ENCODE assay signal across 20 cellular contexts in the genomic region with DNA sequence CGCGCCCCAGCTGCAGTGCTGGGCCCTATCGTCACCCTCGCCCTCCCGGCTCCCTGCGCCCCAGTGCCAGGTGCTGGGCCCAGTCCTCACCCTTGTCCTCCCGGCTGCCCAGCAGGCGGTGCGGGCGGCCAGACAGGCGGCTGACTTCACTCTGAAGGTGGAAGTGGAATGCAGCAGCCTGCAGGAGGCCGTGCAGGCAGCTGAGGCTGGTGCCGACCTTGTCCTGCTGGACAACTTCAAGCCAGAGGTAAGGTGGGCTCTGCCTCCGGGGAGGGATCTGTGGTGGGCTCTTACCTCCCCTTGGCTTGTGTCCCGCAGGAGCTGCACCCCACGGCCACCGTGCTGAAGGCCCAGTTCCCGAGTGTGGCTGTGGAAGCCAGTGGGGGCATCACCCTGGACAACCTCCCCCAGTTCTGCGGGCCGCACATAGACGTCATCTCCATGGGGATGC. TPM values are rescaled to one million over a fixed set of nuclear protein-coding genes. Genes with fewer than 3 reads are reported as not detected.
A peak's percentile ranks its signal among the peaks of the same experiment; 100 is the strongest.
DNase-seq lines count a peak whose midpoint lies in the region; ATAC-seq, FAIRE-seq and TF ChIP-seq lines count a peak whose summit lies in the region.
"Had no signal": no experiment of that assay in that cellular context is flagged by ENCODE, and none has a peak within 500 bp of the region (broad histone marks: within the 10 kb centered on the region; RNA-seq: fewer than 3 reads in every experiment).

No MANE protein-coding gene starts in this region.

- TF ChIP-seq POLR2A in K562 (conservative IDR thresholded peaks at IDR 0.05), result no peak

- H3K36me3 ChIP-seq in cardiac muscle cell (no peaks in the 10 kb centered on the region), right atrium auricular region (no peaks in the 10 kb centered on the region), K562 (ENCODE audit: control insufficient read depth, insufficient read depth, low read length) (peaks cover 28% of the 10 kb centered on the region; the same call in 2 of the 3 replicates), kidney (ENCODE audit: control insufficient read depth in 1 of 2, insufficient read depth in 2 of 2, low read length in 2 of 2) (no peaks in the 10 kb centered on the region)

- H3K9ac ChIP-seq in K562 (ENCODE audit: insufficient read depth in 1 of 2, low read depth in 2 of 2, low read length in 2 of 2) (no peak overlapping the region), kidney (ENCODE audit: low read length in 2 of 2) (no peak overlapping the region)
- H3K9ac ChIP-seq: BLaER1 treated with 17β-estradiol and CSF1 and Interleukin-3, amounts not matched to agents 10 nM and 100 nM had no signal

- no peaks in the 10 kb centered on the region for H3K9me3 ChIP-seq in cardiac muscle cell (ENCODE audit: low read depth)
- no peaks in the 10 kb centered on the region for H3K9me3 ChIP-seq in right atrium auricular region
- 0 out of 2 replicates have a peak, but pooled peaks cover 1% of the 10 kb centered on the region for H3K9me3 ChIP-seq in K562 (replicated peaks; ENCODE audit: control insufficient read depth, insufficient read depth, low read depth, low read length)
- no peaks in the 10 kb centered on the region for H3K9me3 ChIP-seq in kidney (ENCODE audit: control insufficient read depth in 1 of 2, low read length in 2 of 2)

- H3K4me1 Mint-ChIP-seq in activated CD4-positive, alpha-beta memory T cell treated with anti-CD3 and anti-CD28 coated beads, Interleukin-2, amount 10 ng/mL, durations not matched to agents 7 days and 5 days, result peaks cover 23% of the 10 kb centered on the region

- peaks cover under 1% of the 10 kb centered on the region for H3K9me1 ChIP-seq in K562 (ENCODE audit: control insufficient read depth, insufficient read depth, low read length)

- H3K27me3 ChIP-seq in cardiac muscle cell, result no peaks in the 10 kb centered on the region
- H3K27me3 ChIP-seq in right atrium auricular region, result no peaks in the 10 kb centered on the region
- no peaks in the 10 kb centered on the region for H3K27me3 ChIP-seq in K562 (ENCODE audit: control insufficient read depth in 2 of 2, insufficient read depth in 2 of 2, low read length in 2 of 2)
- H3K27me3 ChIP-seq: BLaER1 treated with 17β-estradiol and CSF1 and Interleukin-3, amounts not matched to agents 10 nM and 100 nM had no signal

- no peak overlapping the region for H3K4me3 Mint-ChIP-seq in activated CD4-positive, alpha-beta memory T cell treated with anti-CD3 and anti-CD28 coated beads, Interleukin-2, amount 10 ng/mL, durations not matched to agents 7 days and 5 days
- H3K4me3 Mint-ChIP-seq: CD4-positive, alpha-beta T cell; GM23338; H9 had no signal

- no peak for TF ChIP-seq EP300 in K562 (IDR thresholded peaks at IDR 0.05; ENCODE audit: low read length)

- POLR2A ChIA-PET in K562 (lab: Yijun Ruan, JAX), result no interaction called here
- POLR2A ChIA-PET in activated CD4-positive, alpha-beta memory T cell treated with anti-CD3 and anti-CD28 coated beads, Interleukin-2, amount 10 ng/mL, durations not matched to agents 7 days and 5 days (lab: Charles Lee), result no interaction called here

- H3K36me3 Mint-ChIP-seq in activated CD4-positive, alpha-beta memory T cell treated with anti-CD3 and anti-CD28 coated beads, Interleukin-2, amount 10 ng/mL, durations not matched to agents 7 days and 5 days (ENCODE audit: low read depth), result no peaks in the 10 kb centered on the region

- intact Hi-C loops in K562 (cut with micrococcal nuclease) (loop anchor here (5.0 kb wide), 1 partner anchor 35 kb away; a partner anchor contains a TSS), kidney (cut with DNase I) (no loop called here), posterior vena cava (cut with DNase I) (loop anchor here (5.0 kb wide), 2 partner anchors 320 to 325 kb away; a partner anchor contains a TSS)

- H4K20me1 ChIP-seq in K562 (replicated peaks; ENCODE audit: control insufficient read depth, insufficient read depth, low read length), result 0 out of 2 replicates have a peak, but pooled peaks cover under 1% of the 10 kb centered on the region
- H4K20me1 ChIP-seq: BLaER1 treated with 17β-estradiol and CSF1 and Interleukin-3, amounts not matched to agents 10 nM and 100 nM had no signal

- 93% methylated on average over 16 of the region's 21 CpGs for WGBS in K562 (ENCODE audit: insufficient coverage, low coverage, missing lambda C conversion rate)

- H3K27ac Mint-ChIP-seq in activated CD4-positive, alpha-beta memory T cell treated with anti-CD3 and anti-CD28 coated beads, Interleukin-2, amount 10 ng/mL, durations not matched to agents 7 days and 5 days, result no peak overlapping the region
- H3K27ac Mint-ChIP-seq: CD4-positive, alpha-beta T cell; GM23338; H9 had no signal

- no peak for FAIRE-seq in K562 (lab: Jason Lieb, UNC)
- no peak for FAIRE-seq in kidney (lab: Jason Lieb, UNC)
- FAIRE-seq: GM12878, GM18507 had no signal

- no TSS peak for BruUV-seq in K562 (replicated peaks; lab: Mats Ljungman, UMichigan)

- H2AFZ ChIP-seq in K562 (ENCODE audit: low read depth, low read length), result no peak overlapping the region
- H2AFZ ChIP-seq: GM23338 had no signal

- H3K27ac ChIP-seq in cardiac muscle cell (peak overlapping the region; percentile 34), right atrium auricular region (no peak overlapping the region), K562 (ENCODE audit: extremely low read depth, low read depth, low read length) (no peak overlapping the region), kidney (ENCODE audit: low read depth in 2 of 2, low read length in 2 of 2) (no peak overlapping the region)
- H3K27ac ChIP-seq: 22Rv1; BLaER1 treated with 17β-estradiol and CSF1 and Interleukin-3, amounts not matched to agents 10 nM and 100 nM had no signal

- DNase-seq in cardiac muscle cell (ENCODE audit: low read depth in 1 of 2, low spot score in 1 of 2), result no peak
- no peak for DNase-seq in right atrium auricular region (ENCODE audit: low spot score)
- DNase-seq in K562 (ENCODE audit: extremely low read depth in 1 of 4, low spot score in 3 of 4), result no peak
- peak; percentile 60 for DNase-seq in kidney
- peak; percentile 73 for DNase-seq in posterior vena cava (ENCODE audit: low spot score)
- no peak for DNase-seq in activated CD4-positive, alpha-beta memory T cell treated with anti-CD3 and anti-CD28 coated beads, Interleukin-2, amount 10 ng/mL, durations not matched to agents 7 days and 5 days
- DNase-seq: Calu3; CD4-positive, alpha-beta T cell; DMS 273 treated with DMSO at 0.1 percent for 48 hours; DMS79; H9 had no signal

- H3K4me3 ChIP-seq in cardiac muscle cell, result no peak overlapping the region
- H3K4me3 ChIP-seq in right atrium auricular region, result no peak overlapping the region
- H3K4me3 ChIP-seq in K562, result no peak overlapping the region
- no peak overlapping the region for H3K4me3 ChIP-seq in kidney (ENCODE audit: low read length in 2 of 2)
- H3K4me3 ChIP-seq: BLaER1 treated with 17β-estradiol and CSF1 and Interleukin-3, amounts not matched to agents 10 nM and 100 nM; GM12878; GM23338 had no signal

- H3K9me3 Mint-ChIP-seq in activated CD4-positive, alpha-beta memory T cell treated with anti-CD3 and anti-CD28 coated beads, Interleukin-2, amount 10 ng/mL, durations not matched to agents 7 days and 5 days, result no peaks in the 10 kb centered on the region
- H3K9me3 Mint-ChIP-seq: CD4-positive, alpha-beta T cell had no signal

- no peak for TF ChIP-seq RAD21 in K562 (CRISPR knock-in tag; conservative IDR thresholded peaks at IDR 0.05 in 1 of 2, IDR thresholded peaks at IDR 0.05 in 1 of 2)

- H3K4me2 ChIP-seq in K562 (ENCODE audit: insufficient read depth, low read length), result no peak overlapping the region
- H3K4me2 ChIP-seq: GM23338 had no signal

- CTCF ChIA-PET in K562 (lab: Yijun Ruan, JAX; ENCODE audit: low intra/inter-chr PET ratio), result no interaction called here
- CTCF ChIA-PET in activated CD4-positive, alpha-beta memory T cell treated with anti-CD3 and anti-CD28 coated beads, Interleukin-2, amount 10 ng/mL, durations not matched to agents 7 days and 5 days (lab: Charles Lee), result interaction anchor here (0.6 kb wide), 1 partner anchor 93 kb away, joined by 3 read pairs; a partner anchor contains a TSS

- ATAC-seq in K562 (no peak), GM18519 (IDR thresholded peaks at IDR 0.05; ENCODE audit: low FRiP score, unreplicated experiment) (no peak), HG02763 (IDR thresholded peaks at IDR 0.05; ENCODE audit: unreplicated experiment) (no peak)
- ATAC-seq: GM12878, GM23338 had no signal

- H3K27me3 Mint-ChIP-seq in activated CD4-positive, alpha-beta memory T cell treated with anti-CD3 and anti-CD28 coated beads, Interleukin-2, amount 10 ng/mL, durations not matched to agents 7 days and 5 days, result no peaks in the 10 kb centered on the region
- H3K27me3 Mint-ChIP-seq: CD4-positive, alpha-beta T cell had no signal

- in situ Hi-C loops in K562 (cut with MboI), result loop anchor here (10.0 kb wide), 1 partner anchor 328 kb away; a partner anchor contains a TSS

- H3K4me1 ChIP-seq in cardiac muscle cell (ENCODE audit: low read depth) (no peaks in the 10 kb centered on the region), right atrium auricular region (peaks cover 0 to 3% of the 10 kb centered on the region in 2 donors), K562 (replicated peaks in 1 of 2; ENCODE audit: control insufficient read depth in 2 of 2, insufficient read depth in 2 of 2, low read length in 2 of 2) (peaks cover 17 to 37% of the 10 kb centered on the region in 2 experiments), kidney (ENCODE audit: control insufficient read depth in 1 of 2, insufficient read depth in 1 of 2, low read depth in 1 of 2, low read length in 2 of 2) (peaks cover 0 to 2% of the 10 kb centered on the region in 2 donors)

- no peak for TF ChIP-seq CTCF in cardiac muscle cell (IDR thresholded peaks at IDR 0.05; ENCODE audit: low read depth, low read length)
- no peak for TF ChIP-seq CTCF in right atrium auricular region (IDR thresholded peaks at IDR 0.05)
- no peak for TF ChIP-seq CTCF in K562 (IDR thresholded peaks at IDR 0.05 in 2 of 3, conservative IDR thresholded peaks at IDR 0.05 in 1 of 3; ENCODE audit: insufficient read depth in 2 of 3, low read depth in 1 of 3, low read length in 3 of 3)
- no peak for TF ChIP-seq CTCF in kidney (IDR thresholded peaks at IDR 0.05; ENCODE audit: borderline replicate concordance, extremely low read depth, insufficient read depth)

- H3K79me2 ChIP-seq in K562 (ENCODE audit: control insufficient read depth, insufficient read depth, low read length), result peaks cover 12% of the 10 kb centered on the region

RNA-seq across cellular contexts. Expression of a gene that starts 17.9 kb away (rescaled TPM):
- total RNA-seq in cardiac muscle cell, result 223 and 268 TPM in 2 replicates
- polyA plus RNA-seq in cardiac muscle cell, result 213 and 266 TPM in 2 replicates
- total RNA-seq in right atrium auricular region, result 10 to 100 TPM; 18.3 to 38.2 TPM
- 45.6 and 86.1 TPM in 2 replicates for total RNA-seq in K562 (2011; cell fraction: chromatin; rRNA removed; ENCODE audit: low replicate concordance)
- total RNA-seq in K562 (2011; cell fraction: nucleolus; rRNA removed), result 57.9 and 68.0 TPM in 2 replicates
- total RNA-seq in K562 (2011; cell fraction: nucleoplasm; rRNA removed), result 66.3 and 114 TPM in 2 replicates
- total RNA-seq in K562 (2014; rRNA removed), result 112 and 115 TPM in 2 replicates
- total RNA-seq in K562 (2014; rRNA removed; fragmentation: Illumina TruSeq; extraction: Trizol), result 37.3 and 39.2 TPM in 2 replicates
- total RNA-seq in K562 (2015; rRNA removed; fragmentation: Illumina TruSeq; extraction: Trizol), result 72.8 and 76.7 TPM in 2 replicates
- 80.7 and 86.5 TPM in 2 replicates for total RNA-seq in K562 (2021)
- 38.9 and 73.1 TPM in 2 replicates for polyA plus RNA-seq in K562 (2011; rRNA removed)
- polyA plus RNA-seq in K562 (2011; cell fraction: cytosol; rRNA removed), result 79.6 and 90.5 TPM in 2 replicates
- 56.0 and 57.6 TPM in 2 replicates for polyA plus RNA-seq in K562 (2011; cell fraction: nucleus; rRNA removed)
- polyA plus RNA-seq in K562 (2012), result 120 and 164 TPM in 2 replicates
- polyA plus RNA-seq in K562 (2014; fragmentation: Illumina TruSeq; extraction: Trizol), result 64.1 and 72.4 TPM in 2 replicates
- polyA plus RNA-seq in K562 (2014; fragmentation: Nextera tagmentation; extraction: Ambion mirVana), result 10 to 100 TPM in 1 of 2 experiments, 1 to 10 TPM in 1; 7.7 to 10.8 TPM
- polyA plus RNA-seq in K562 (2014; rRNA removed), result 64.3 and 68.8 TPM in 2 replicates
- polyA minus RNA-seq in K562 (2011; rRNA and poly(A)+ RNA removed), result 37.4 and 44.7 TPM in 2 replicates
- 56.5 and 107 TPM in 2 replicates for polyA minus RNA-seq in K562 (2011; cell fraction: cytosol; rRNA and poly(A)+ RNA removed)
- 12.7 and 19.0 TPM in 2 replicates for polyA minus RNA-seq in K562 (2011; cell fraction: nucleus; rRNA and poly(A)+ RNA removed)
- 13.9 TPM for total RNA-seq in kidney
- 168 TPM for polyA plus RNA-seq in kidney (ENCODE audit: insufficient read depth, low read depth, low replicate concordance)
- 1 to 10 TPM; 1.7 to 7.4 TPM for total RNA-seq in posterior vena cava
- 1 to 10 TPM; 8.3 to 9.3 TPM for total RNA-seq in activated CD4-positive, alpha-beta memory T cell treated with anti-CD3 and anti-CD28 coated beads, Interleukin-2, amount 10 ng/mL, durations not matched to agents 7 days and 5 days

RNA-seq across cellular contexts. Expression of a gene that starts 33.9 kb away (rescaled TPM):
- total RNA-seq in cardiac muscle cell (0.60 and 1.5 TPM in 2 replicates), right atrium auricular region (1 to 10 TPM; 3.7 to 4.5 TPM), K562 (2014; rRNA removed) (75.4 and 91.8 TPM in 2 replicates), K562 (2014; rRNA removed; fragmentation: Illumina TruSeq; extraction: Trizol) (80.6 and 85.0 TPM in 2 replicates), K562 (2015; rRNA removed; fragmentation: Illumina TruSeq; extraction: Trizol) (110 and 114 TPM in 2 replicates), K562 (2021) (202 and 225 TPM in 2 replicates), kidney (8.8 TPM), posterior vena cava (1 to 10 TPM; 2.2 to 3.7 TPM)
- polyA plus RNA-seq in cardiac muscle cell (0.85 and 1.1 TPM in 2 replicates), K562 (2011; rRNA removed) (56.7 and 114 TPM in 2 replicates), K562 (2014; fragmentation: Illumina TruSeq; extraction: Trizol) (174 and 221 TPM in 2 replicates), K562 (2014; fragmentation: Nextera tagmentation; extraction: Ambion mirVana) (10 to 100 TPM; 24.3 to 34.3 TPM), K562 (2014; rRNA removed) (74.2 and 79.4 TPM in 2 replicates), kidney (ENCODE audit: insufficient read depth, low read depth, low replicate concordance) (1.0 TPM)
- 97.4 and 224 TPM in 2 replicates for total RNA-seq in K562 (2011; cell fraction: chromatin; rRNA removed; ENCODE audit: low replicate concordance)
- 129 and 166 TPM in 2 replicates for total RNA-seq in K562 (2011; cell fraction: nucleolus; rRNA removed)
- 142 and 171 TPM in 2 replicates for total RNA-seq in K562 (2011; cell fraction: nucleoplasm; rRNA removed)
- polyA plus RNA-seq in K562 (2011; cell fraction: cytosol; rRNA removed), result 56.3 and 107 TPM in 2 replicates
- 80.5 and 114 TPM in 2 replicates for polyA plus RNA-seq in K562 (2011; cell fraction: nucleus; rRNA removed)
- polyA plus RNA-seq in K562 (2012), result 152 and 220 TPM in 2 replicates
- 64.6 and 73.0 TPM in 2 replicates for polyA minus RNA-seq in K562 (2011; rRNA and poly(A)+ RNA removed)
- polyA minus RNA-seq in K562 (2011; cell fraction: cytosol; rRNA and poly(A)+ RNA removed), result 66.4 and 80.3 TPM in 2 replicates
- polyA minus RNA-seq in K562 (2011; cell fraction: nucleus; rRNA and poly(A)+ RNA removed), result 15.9 and 30.7 TPM in 2 replicates
- total RNA-seq in activated CD4-positive, alpha-beta memory T cell treated with anti-CD3 and anti-CD28 coated beads, Interleukin-2, amount 10 ng/mL, durations not matched to agents 7 days and 5 days, result 100 to 1,000 TPM; 341 to 359 TPM
- total RNA-seq: A673, Calu3 had no signal

RNA-seq across cellular contexts. Expression of a gene that starts 48.9 kb away (rescaled TPM):
- total RNA-seq in cardiac muscle cell (not detected in 2 replicates), right atrium auricular region (under 1 TPM; 0.52 to 0.90 TPM), K562 (2014; rRNA removed) (not detected in 2 replicates), K562 (2014; rRNA removed; fragmentation: Illumina TruSeq; extraction: Trizol) (not detected in 2 replicates), K562 (2015; rRNA removed; fragmentation: Illumina TruSeq; extraction: Trizol) (not detected in 2 replicates), K562 (2021) (0.09 TPM in 1 of 2 replicates, not detected in the other), kidney (4.9 TPM), posterior vena cava (1 to 10 TPM; 1.1 to 2.5 TPM)
- polyA plus RNA-seq in cardiac muscle cell (not detected in 2 replicates), K562 (2011; rRNA removed) (not detected in 2 replicates), K562 (2014; fragmentation: Illumina TruSeq; extraction: Trizol) (not detected in 2 replicates), K562 (2014; fragmentation: Nextera tagmentation; extraction: Ambion mirVana) (not detected), K562 (2014; rRNA removed) (not detected in 2 replicates), kidney (ENCODE audit: insufficient read depth, low read depth, low replicate concordance) (0.39 TPM)
- not detected in 2 replicates for total RNA-seq in K562 (2011; cell fraction: chromatin; rRNA removed; ENCODE audit: low replicate concordance)
- not detected in 2 replicates for total RNA-seq in K562 (2011; cell fraction: nucleolus; rRNA removed)
- total RNA-seq in K562 (2011; cell fraction: nucleoplasm; rRNA removed), result not detected in 2 replicates
- not detected in 2 replicates for polyA plus RNA-seq in K562 (2011; cell fraction: cytosol; rRNA removed)
- polyA plus RNA-seq in K562 (2011; cell fraction: nucleus; rRNA removed), result not detected in 2 replicates
- polyA plus RNA-seq in K562 (2012), result not detected in 2 replicates
- polyA minus RNA-seq in K562 (2011; rRNA and poly(A)+ RNA removed), result not detected in 2 replicates
- not detected in 2 replicates for polyA minus RNA-seq in K562 (2011; cell fraction: cytosol; rRNA and poly(A)+ RNA removed)
- polyA minus RNA-seq in K562 (2011; cell fraction: nucleus; rRNA and poly(A)+ RNA removed), result not detected in 2 replicates
- total RNA-seq in activated CD4-positive, alpha-beta memory T cell treated with anti-CD3 and anti-CD28 coated beads, Interleukin-2, amount 10 ng/mL, durations not matched to agents 7 days and 5 days, result 10 to 100 TPM; 94.6 to 99.2 TPM
- total RNA-seq: A673, Calu3, G401, GM23338, H9 had no signal

Comparison
In these comparisons a context has a peak if more than half of its experiments do, and no peak if none do; other contexts are left out.
1. DNase-seq: peak in kidney (single experiment) and posterior vena cava (single experiment); none in cardiac muscle cell (0 of 2), right atrium auricular region (single experiment), K562 (0 of 4) and activated CD4-positive, alpha-beta memory T cell treated with anti-CD3 and anti-CD28 coated beads, Interleukin-2, amount 10 ng/mL, durations not matched to agents 7 days and 5 days (single experiment).
2. RNA of a gene that starts 48.9 kb away (total RNA-seq): 94.6 to 99.2 TPM in activated CD4-positive, alpha-beta memory T cell treated with anti-CD3 and anti-CD28 coated beads, Interleukin-2, amount 10 ng/mL, durations not matched to agents 7 days and 5 days; 4.9 TPM in kidney (single experiment), 1.1 to 2.5 TPM in posterior vena cava, 0.52 to 0.90 TPM in right atrium auricular region, not detected in cardiac muscle cell and 0.09 TPM in K562; every median in the first group is over 10 times any median in the second.